14 cellular contexts compared by ENCODE assay signal in genomic region chr11:125950696-125951645, GRCh38. TPM values are rescaled to one million over a fixed set of nuclear protein-coding genes. Genes with fewer than 3 reads are reported as not detected.
DNase-seq lines count a peak whose midpoint lies in the region; ATAC-seq and TF ChIP-seq lines count a peak whose summit lies in the region.
"Had no signal": no experiment of that assay in that cellular context is flagged by ENCODE, and none has a peak within 500 bp of the region (broad histone marks: within the 10 kb centered on the region; RNA-seq: fewer than 3 reads in every experiment).

No MANE protein-coding gene starts in this region.

- no peaks in the 10 kb centered on the region for H3K9me3 Mint-ChIP-seq in type B pancreatic cell
- H3K9me3 Mint-ChIP-seq in immature natural killer cell = no peaks in the 10 kb centered on the region
- no peaks in the 10 kb centered on the region for H3K9me3 Mint-ChIP-seq in stimulated activated naive B cell treated with anti-CD40 and anti-IgM and Interleukin-4, amounts not matched to agents 10 μg/mL and 1 μg/mL and 100 μg/mL, for 72 hours
- H3K9me3 Mint-ChIP-seq: activated T-helper 17 cell treated with anti-CD3 and anti-CD28 coated beads, Interleukin-2, amount 50 U/mL, for 72 hours; central memory CD8-positive, alpha-beta T cell had no signal

- no peak overlapping the region for H3K4me3 ChIP-seq in fibroblast of mammary gland (ENCODE audit: control insufficient read depth, low read depth, low read length)
- H3K4me3 ChIP-seq: SJSA1, skin epidermis had no signal

- TF ChIP-seq CTCF in fibroblast of mammary gland (conservative IDR thresholded peaks at IDR 0.05; ENCODE audit: control insufficient read depth, insufficient read depth, low read depth, low read length) (no peak), type B pancreatic cell (conservative IDR thresholded peaks at IDR 0.05) (no peak)

- H3K36me3 Mint-ChIP-seq in type B pancreatic cell (peaks cover 7% of the 10 kb centered on the region), T-helper 17 cell (ENCODE audit: low read depth) (peaks cover 2% of the 10 kb centered on the region), immature natural killer cell (no peaks in the 10 kb centered on the region)
- no peaks in the 10 kb centered on the region for H3K36me3 Mint-ChIP-seq in stimulated activated naive B cell treated with anti-CD40 and anti-IgM and Interleukin-4, amounts not matched to agents 10 μg/mL and 1 μg/mL and 100 μg/mL, for 72 hours

- no peaks in the 10 kb centered on the region for H3K9me3 ChIP-seq in T-helper 17 cell (ENCODE audit: control insufficient read depth, low read length, poor library complexity, severe bottlenecking)
- H3K9me3 ChIP-seq: SJSA1 had no signal

- H3K4me1 Mint-ChIP-seq in type B pancreatic cell (ENCODE audit: unreplicated experiment) (peaks cover 13% of the 10 kb centered on the region), T-helper 17 cell (peaks cover 4% of the 10 kb centered on the region), immature natural killer cell (no peaks in the 10 kb centered on the region)
- no peaks in the 10 kb centered on the region for H3K4me1 Mint-ChIP-seq in stimulated activated naive B cell treated with anti-CD40 and anti-IgM and Interleukin-4, amounts not matched to agents 10 μg/mL and 1 μg/mL and 100 μg/mL, for 72 hours
- H3K4me1 Mint-ChIP-seq: activated CD4-positive, alpha-beta T cell treated with anti-CD3 and anti-CD28 coated beads for 36 hours; activated T-helper 17 cell treated with anti-CD3 and anti-CD28 coated beads, Interleukin-2, amount 50 U/mL, for 72 hours; central memory CD8-positive, alpha-beta T cell had no signal

- no peak overlapping the region for H3K4me3 Mint-ChIP-seq in type B pancreatic cell
- H3K4me3 Mint-ChIP-seq in T-helper 17 cell = no peak overlapping the region
- no peak overlapping the region for H3K4me3 Mint-ChIP-seq in immature natural killer cell
- H3K4me3 Mint-ChIP-seq in stimulated activated naive B cell treated with anti-CD40 and anti-IgM and Interleukin-4, amounts not matched to agents 10 μg/mL and 1 μg/mL and 100 μg/mL, for 72 hours = no peak overlapping the region
- H3K4me3 Mint-ChIP-seq: activated CD4-positive, alpha-beta T cell treated with anti-CD3 and anti-CD28 coated beads for 36 hours; activated T-helper 17 cell treated with anti-CD3 and anti-CD28 coated beads, Interleukin-2, amount 50 U/mL, for 72 hours; central memory CD8-positive, alpha-beta T cell had no signal

- ATAC-seq in T-helper 17 cell = no peak
- no peak for ATAC-seq in stimulated activated naive B cell treated with anti-CD40 and anti-IgM and Interleukin-4, amounts not matched to agents 10 μg/mL and 1 μg/mL and 100 μg/mL, for 72 hours (replicated peaks)
- ATAC-seq: activated CD4-positive, alpha-beta T cell treated with anti-CD3 and anti-CD28 coated beads for 36 hours; activated T-helper 17 cell treated with anti-CD3 and anti-CD28 coated beads, Interleukin-2, amount 50 U/mL, for 72 hours had no signal

- DNase-seq in RPMI8226 (peak; percentile 8), fibroblast of mammary gland (ENCODE audit: low read depth) (peak; percentile 85), mucosa of gallbladder (ENCODE audit: low spot score) (peak; percentile 66), type B pancreatic cell (ENCODE audit: extremely low spot score, unreplicated experiment) (no peak), T-helper 17 cell (no peak), immature natural killer cell (no peak)
- DNase-seq in stimulated activated naive B cell treated with anti-CD40 and anti-IgM and Interleukin-4, amounts not matched to agents 10 μg/mL and 1 μg/mL and 100 μg/mL, for 72 hours = no peak
- DNase-seq: activated CD4-positive, alpha-beta T cell treated with anti-CD3 and anti-CD28 coated beads for 36 hours; foreskin fibroblast; mesendoderm had no signal

- peak overlapping the region; percentile 40 for H3K27ac Mint-ChIP-seq in type B pancreatic cell
- no peak overlapping the region for H3K27ac Mint-ChIP-seq in T-helper 17 cell
- H3K27ac Mint-ChIP-seq in immature natural killer cell = no peak overlapping the region
- no peak overlapping the region for H3K27ac Mint-ChIP-seq in stimulated activated naive B cell treated with anti-CD40 and anti-IgM and Interleukin-4, amounts not matched to agents 10 μg/mL and 1 μg/mL and 100 μg/mL, for 72 hours
- H3K27ac Mint-ChIP-seq: activated CD4-positive, alpha-beta T cell treated with anti-CD3 and anti-CD28 coated beads for 36 hours; activated T-helper 17 cell treated with anti-CD3 and anti-CD28 coated beads, Interleukin-2, amount 50 U/mL, for 72 hours had no signal

- H3K27me3 Mint-ChIP-seq in type B pancreatic cell = no peaks in the 10 kb centered on the region
- peaks cover 27% of the 10 kb centered on the region for H3K27me3 Mint-ChIP-seq in T-helper 17 cell
- H3K27me3 Mint-ChIP-seq in immature natural killer cell (ENCODE audit: low read depth in 3 of 3) = peaks cover 0 to 4% (median 3%) of the 10 kb centered on the region in 3 donors
- H3K27me3 Mint-ChIP-seq in stimulated activated naive B cell treated with anti-CD40 and anti-IgM and Interleukin-4, amounts not matched to agents 10 μg/mL and 1 μg/mL and 100 μg/mL, for 72 hours = peaks cover 7 to 24% of the 10 kb centered on the region in 2 donors

RNA-seq across cellular contexts. Expression of gene VSIG10L2, which starts 5.1 kb away (rescaled TPM):
- total RNA-seq in mucosa of gallbladder (not detected), type B pancreatic cell (ENCODE audit: low replicate concordance) (0.31 TPM in 1 of 2 replicates, not detected in the other), T-helper 17 cell (not detected)
- not detected for polyA plus RNA-seq in immature natural killer cell
- total RNA-seq: activated CD4-positive, alpha-beta T cell treated with anti-CD3 and anti-CD28 coated beads for 36 hours; activated T-helper 17 cell treated with anti-CD3 and anti-CD28 coated beads, Interleukin-2, amount 50 U/mL, for 72 hours; SJSA1 had no signal

RNA-seq across cellular contexts. Expression of gene DDX25, which starts 46.7 kb away (rescaled TPM):
- 0.29 TPM for total RNA-seq in mucosa of gallbladder
- 0.79 and 1.8 TPM in 2 replicates for total RNA-seq in type B pancreatic cell (ENCODE audit: low replicate concordance)
- not detected for total RNA-seq in T-helper 17 cell
- not detected for polyA plus RNA-seq in immature natural killer cell
- total RNA-seq: activated CD4-positive, alpha-beta T cell treated with anti-CD3 and anti-CD28 coated beads for 36 hours; SJSA1 had no signal

RNA-seq across cellular contexts. Expression of gene PUS3, which starts 48.0 kb away (rescaled TPM):
- total RNA-seq in mucosa of gallbladder (7.4 TPM), type B pancreatic cell (ENCODE audit: low replicate concordance) (11.9 and 13.5 TPM in 2 replicates), T-helper 17 cell (1 to 10 TPM; 3.5 to 4.1 TPM)
- polyA plus RNA-seq in immature natural killer cell = 10 to 100 TPM in 2 of 3 donors, 1 to 10 TPM in 1; 5.5 to 17.3 (median 10.0) TPM

Comparison
In these comparisons a context has a peak if more than half of its experiments do, and no peak if none do; other contexts are left out.
1. DNase-seq: peak in RPMI8226 (single experiment), fibroblast of mammary gland (single experiment) and mucosa of gallbladder (single experiment); none in type B pancreatic cell (single experiment), T-helper 17 cell (0 of 3), immature natural killer cell (0 of 3) and stimulated activated naive B cell treated with anti-CD40 and anti-IgM and Interleukin-4, amounts not matched to agents 10 μg/mL and 1 μg/mL and 100 μg/mL, for 72 hours (single experiment).